In the genomic region with DNA sequence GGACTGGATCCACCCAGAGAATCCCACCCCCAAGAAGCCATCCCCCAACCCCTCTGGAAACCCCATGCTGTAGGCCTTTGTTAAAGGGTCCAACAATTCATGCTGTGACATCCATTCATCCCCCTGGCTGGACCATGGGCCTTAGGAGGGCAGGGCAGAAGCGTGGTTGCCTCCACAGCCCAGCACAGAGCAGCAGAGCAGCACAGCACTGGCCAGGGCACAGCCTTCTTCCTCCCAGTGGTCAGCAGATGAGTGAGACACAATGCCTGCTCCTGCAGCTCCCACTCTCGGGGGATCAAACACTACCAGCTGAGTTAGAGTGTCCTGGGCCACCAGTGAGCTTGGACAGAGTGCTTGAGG, we compare ENCODE assay signal across 2 cellular contexts.
TF ChIP-seq lines count a peak whose summit lies in the region.

No MANE protein-coding gene starts in this region.

TF ChIP-seq in IMR-90, 13 proteins besides CTCF, POLR2A, EP300 and RAD21:
- no peak for TF ChIP-seq BHLHE40 (IDR thresholded peaks at IDR 0.05; ENCODE audit: low read depth, low read length)
- TF ChIP-seq FOS (IDR thresholded peaks at IDR 0.05; ENCODE audit: low read depth, low read length) = no peak
- no peak for TF ChIP-seq SMC3 (IDR thresholded peaks at IDR 0.05; ENCODE audit: low read depth, low read length)

TF ChIP-seq in H1, 55 proteins besides CTCF, POLR2A, EP300 and RAD21:
- TF ChIP-seq NANOG (IDR thresholded peaks at IDR 0.05; ENCODE audit: insufficient read depth, low read depth, low read length, poor library complexity, severe bottlenecking) = no peak
- TF ChIP-seq RXRA (IDR thresholded peaks at IDR 0.05; ENCODE audit: insufficient read depth, low read depth, low read length) = no peak
- no peak for TF ChIP-seq SIRT6 (IDR thresholded peaks at IDR 0.05; ENCODE audit: low read length)
- no peak for TF ChIP-seq CHD1 (IDR thresholded peaks at IDR 0.05; ENCODE audit: low read depth, low read length)
- TF ChIP-seq GABPA (IDR thresholded peaks at IDR 0.05; ENCODE audit: borderline replicate concordance, insufficient read depth, low read length) = no peak
- TF ChIP-seq SP2 (IDR thresholded peaks at IDR 0.05; ENCODE audit: low read length) = no peak
- no peak for TF ChIP-seq RBBP5 (IDR thresholded peaks at IDR 0.05; ENCODE audit: borderline replicate concordance, low read depth, low read length)
- no peak for TF ChIP-seq SUZ12 (IDR thresholded peaks at IDR 0.05; ENCODE audit: low read length)
- TF ChIP-seq, protein P1, sequence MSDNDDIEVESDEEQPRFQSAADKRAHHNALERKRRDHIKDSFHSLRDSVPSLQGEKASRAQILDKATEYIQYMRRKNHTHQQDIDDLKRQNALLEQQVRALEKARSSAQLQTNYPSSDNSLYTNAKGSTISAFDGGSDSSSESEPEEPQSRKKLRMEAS (IDR thresholded peaks at IDR 0.05) = no peak
